Comparison of ENCODE assay signal across 24 cellular contexts in genomic region chr10:66591865-66592264, GRCh38.
DNase-seq lines count a peak whose midpoint lies in the region; ATAC-seq and TF ChIP-seq lines count a peak whose summit lies in the region.
"Had no signal": no experiment of that assay in that cellular context is flagged by ENCODE, and none has a peak within 500 bp of the region (broad histone marks: within the 10 kb centered on the region; RNA-seq: fewer than 3 reads in every experiment).

No MANE protein-coding gene starts in this region.

- H3F3A ChIP-seq in smooth muscle cell (ENCODE audit: low read depth), result no peaks in the 10 kb centered on the region

- in situ Hi-C loops in ACHN (cut with HindIII; ENCODE audit: low pct_ligation_motif_present, low pct_unique_long_range_greater_than_20kb, low sequenced_read_pairs), result no loop called here

- H3K9me3 ChIP-seq in suprapubic skin (no peaks in the 10 kb centered on the region), smooth muscle cell (replicated peaks; ENCODE audit: low read depth) (no peaks in the 10 kb centered on the region)
- H3K9me3 ChIP-seq: BE2C, colonic mucosa, right lobe of liver had no signal

- no peak overlapping the region for H3K4me2 ChIP-seq in smooth muscle cell
- H3K4me2 ChIP-seq: GM23338, PC-9 had no signal

- H3K27ac ChIP-seq in suprapubic skin (no peak overlapping the region), smooth muscle cell (ENCODE audit: low read depth) (no peak overlapping the region)
- H3K27ac ChIP-seq: colonic mucosa, parathyroid adenoma, PC-9, right lobe of liver, transverse colon had no signal

- H3K79me2 ChIP-seq in smooth muscle cell (ENCODE audit: low read depth), result no peaks in the 10 kb centered on the region
- H3K79me2 ChIP-seq: parathyroid adenoma had no signal

- H3K27me3 ChIP-seq in suprapubic skin (no peaks in the 10 kb centered on the region), smooth muscle cell (ENCODE audit: low read depth) (no peaks in the 10 kb centered on the region)
- H3K27me3 ChIP-seq: BE2C, colonic mucosa, right lobe of liver, transverse colon had no signal

- H3K4me3 ChIP-seq in suprapubic skin (no peak overlapping the region), smooth muscle cell (no peak overlapping the region)
- H3K4me3 ChIP-seq: colonic mucosa, GM23338, PC-9, right lobe of liver, transverse colon had no signal

- no peak overlapping the region for H3K9ac ChIP-seq in smooth muscle cell (ENCODE audit: low read depth)
- H3K9ac ChIP-seq: parathyroid adenoma had no signal

- 73% methylated on average over 2 of the region's 2 CpGs for WGBS in suprapubic skin
- WGBS in smooth muscle cell (ENCODE audit: low lambda C conversion rate), result 91% methylated on average over 2 of the region's 2 CpGs

- no peaks in the 10 kb centered on the region for H4K20me1 ChIP-seq in smooth muscle cell (ENCODE audit: low read depth)

- H3K4me1 ChIP-seq in suprapubic skin, result no peaks in the 10 kb centered on the region
- no peaks in the 10 kb centered on the region for H3K4me1 ChIP-seq in smooth muscle cell (ENCODE audit: low read depth)
- H3K4me1 ChIP-seq: BE2C, colonic mucosa, parathyroid adenoma, right lobe of liver, transverse colon had no signal

- TF ChIP-seq CTCF in suprapubic skin (IDR thresholded peaks at IDR 0.05) (no peak), smooth muscle cell (IDR thresholded peaks at IDR 0.05; ENCODE audit: borderline replicate concordance, insufficient read depth, poor library complexity, severe bottlenecking) (no peak)

- H2AFZ ChIP-seq in smooth muscle cell (ENCODE audit: low read depth), result no peak overlapping the region
- H2AFZ ChIP-seq: GM23338, parathyroid adenoma, PC-9 had no signal

- H3K36me3 ChIP-seq in suprapubic skin (no peaks in the 10 kb centered on the region), smooth muscle cell (ENCODE audit: low read depth) (no peaks in the 10 kb centered on the region)
- H3K36me3 ChIP-seq: BE2C, colonic mucosa, right lobe of liver, transverse colon had no signal

- DNase-seq in ACHN (peak; percentile 34), HS-5 (ENCODE audit: low read depth) (peak; percentile 67), astrocyte of the hippocampus (ENCODE audit: low read depth, low spot score) (peak; percentile 32), iris pigment epithelial cell (ENCODE audit: low read depth) (peak; percentile 55), suprapubic skin (ENCODE audit: low spot score in 2 of 2) (no peak), DMS 273 (lab: John Stamatoyannopoulos, UW; ENCODE audit: unreplicated experiment) (no peak), smooth muscle cell (lab: John Stamatoyannopoulos, UW; ENCODE audit: unreplicated experiment) (no peak)
- DNase-seq: activated CD8-positive, alpha-beta T cell treated with anti-CD3 and anti-CD28 coated beads, Interleukin-2, amount 10 ng/mL, durations not matched to agents 7 days and 5 days; activated effector memory CD4-positive, alpha-beta T cell treated with anti-CD3 and anti-CD28 coated beads, Interleukin-2, amount 50 U/mL, for 16 hours; BE2C; colonic mucosa; effector memory CD8-positive, alpha-beta T cell; left cardiac atrium; MV-4-11; NCI-H146; NCI-H510A treated with DMSO at 0.1 percent for 48 hours; PC-9; right lobe of liver; stimulated activated CD8-positive, alpha-beta memory T cell treated with anti-CD3 and anti-CD28 coated beads, Interleukin-4, amount 100 ng/mL, for 48 hours; transverse colon had no signal

- no peak for TF ChIP-seq EP300 in suprapubic skin (IDR thresholded peaks at IDR 0.05)

- no peak for ATAC-seq in GM19395 (IDR thresholded peaks at IDR 0.05; ENCODE audit: unreplicated experiment)
- ATAC-seq: activated CD8-positive, alpha-beta T cell treated with anti-CD3 and anti-CD28 coated beads, Interleukin-2, amount 10 ng/mL, durations not matched to agents 7 days and 5 days; effector memory CD8-positive, alpha-beta T cell; esophagus mucosa; GM23338; left cardiac atrium; right lobe of liver had no signal

- TF ChIP-seq POLR2A in suprapubic skin (IDR thresholded peaks at IDR 0.05), result no peak

Comparison
In these comparisons a context has a peak if more than half of its experiments do, and no peak if none do; other contexts are left out.
1. DNase-seq: peak in ACHN (single experiment), HS-5 (single experiment), astrocyte of the hippocampus (single experiment) and iris pigment epithelial cell (single experiment); none in suprapubic skin (0 of 2), DMS 273 (single experiment) and smooth muscle cell (single experiment).